ENCODE assay signal across 8 cellular contexts in genomic region chr13:31073859-31074718, GRCh38.
DNase-seq lines count a peak whose midpoint lies in the region; ATAC-seq and TF ChIP-seq lines count a peak whose summit lies in the region.

No MANE protein-coding gene starts in this region.

- no peak for TF ChIP-seq POLR2A in testis (IDR thresholded peaks at IDR 0.05)

- intact Hi-C loops in mammary epithelial cell (cut with micrococcal nuclease), result no loop called here
- intact Hi-C loops in testis (cut with DNase I; ENCODE audit: low total_unique reads), result no loop called here

- H3K4me3 ChIP-seq in mammary epithelial cell (replicated peaks in 1 of 3; ENCODE audit: insufficient read depth in 1 of 3, low read depth in 2 of 3, low read length in 3 of 3) (no peak overlapping the region), testis (no peak overlapping the region)

- no peak overlapping the region for H3K4me2 ChIP-seq in mammary epithelial cell (ENCODE audit: insufficient read depth, low read depth, low read length)

- dilution Hi-C loops in mammary epithelial cell (cut with HindIII; ENCODE audit: low sequenced_read_pairs), result no loop called here

- no peaks in the 10 kb centered on the region for H3K4me1 ChIP-seq in mammary epithelial cell (ENCODE audit: insufficient read depth, low read length)
- H3K4me1 ChIP-seq in testis, result no peaks in the 10 kb centered on the region

- H3K9me3 ChIP-seq in mammary epithelial cell (replicated peaks; ENCODE audit: insufficient read depth, low read length) (no peaks in the 10 kb centered on the region), testis (no peaks in the 10 kb centered on the region)

- in situ Hi-C loops in GM13977 (cut with MboI; ENCODE audit: low pct_unique_long_range_greater_than_20kb, low sequenced_read_pairs, unreplicated experiment), result no loop called here
- in situ Hi-C loops in mammary epithelial cell (cut with MboI; ENCODE audit: low sequenced_read_pairs in 2 of 2), result no loop called here

- no TSS peak for BruUV-seq in mammary epithelial cell (replicated peaks; lab: Mats Ljungman, UMichigan)

- H3K36me3 ChIP-seq in mammary epithelial cell (ENCODE audit: insufficient read depth, low read length) (no peaks in the 10 kb centered on the region), testis (ENCODE audit: low read depth, missing control alignments) (no peaks in the 10 kb centered on the region)

- H3K27me3 ChIP-seq in mammary epithelial cell (ENCODE audit: insufficient read depth, low read length), result no peaks in the 10 kb centered on the region
- H3K27me3 ChIP-seq in testis, result no peaks in the 10 kb centered on the region

- 80% methylated on average over 5 of the region's 5 CpGs for WGBS in mammary epithelial cell (ENCODE audit: low coverage, missing lambda C conversion rate)
- WGBS in testis, 2 donors, result 64 to 74% methylated on average over 4 to 5 of the region's 5 CpGs

- no peak for TF ChIP-seq CTCF in GM13977 (IDR thresholded peaks at IDR 0.05; ENCODE audit: extremely low read depth, insufficient read depth, missing control alignments)
- no peak for TF ChIP-seq CTCF in mammary epithelial cell (conservative IDR thresholded peaks at IDR 0.05 in 1 of 2, IDR thresholded peaks at IDR 0.05 in 1 of 2; ENCODE audit: extremely low read depth in 1 of 2, insufficient read depth in 1 of 2, low read depth in 1 of 2, low read length in 2 of 2)
- TF ChIP-seq CTCF in testis (IDR thresholded peaks at IDR 0.05), result no peak

- CTCF ChIA-PET in mammary epithelial cell (lab: Charles Lee; ENCODE audit: low non-redundant PET), result no interaction called here

- H3K27ac ChIP-seq in mammary epithelial cell (ENCODE audit: insufficient read depth, low read depth, low read length) (no peak overlapping the region), testis (no peak overlapping the region)

- H3K79me2 ChIP-seq in mammary epithelial cell (ENCODE audit: insufficient read depth, low read length), result no peaks in the 10 kb centered on the region

- no peak overlapping the region for H2AFZ ChIP-seq in mammary epithelial cell (ENCODE audit: low read depth, low read length)

- peak; percentile 78 for DNase-seq in GM13977 (ENCODE audit: low spot score)
- DNase-seq in mammary epithelial cell, result peak; percentile 41
- DNase-seq in stimulated activated CD4-positive, alpha-beta T cell treated with anti-CD3 and anti-CD28 coated beads, Interleukin-4, amount 100 ng/mL, for 48 hours (ENCODE audit: low read depth in 2 of 2), result peak; percentile 32 to 40
- DNase-seq in dedifferentiated amniotic fluid mesenchymal stem cell (ENCODE audit: extremely low spot score), result no peak
- no peak for DNase-seq in NOMO-1 treated with DMSO at 0.1 percent for 48 hours (lab: John Stamatoyannopoulos, UW; ENCODE audit: unreplicated experiment)
- DNase-seq in testis, result no peak

- no peaks in the 10 kb centered on the region for H4K20me1 ChIP-seq in mammary epithelial cell (ENCODE audit: insufficient read depth, low read length)

- no peak overlapping the region for H3K9ac ChIP-seq in mammary epithelial cell (ENCODE audit: insufficient read depth, low read length)

- ATAC-seq in GM21360 (IDR thresholded peaks at IDR 0.05; ENCODE audit: unreplicated experiment), result peak; percentile 95
- ATAC-seq in HG03520 (IDR thresholded peaks at IDR 0.05; ENCODE audit: unreplicated experiment), result peak; percentile 93

Comparison
In these comparisons a context has a peak if more than half of its experiments do, and no peak if none do; other contexts are left out.
1. DNase-seq: peak in GM13977 (single experiment), mammary epithelial cell (single experiment) and stimulated activated CD4-positive, alpha-beta T cell treated with anti-CD3 and anti-CD28 coated beads, Interleukin-4, amount 100 ng/mL, for 48 hours (2 of 2); none in dedifferentiated amniotic fluid mesenchymal stem cell (single experiment), NOMO-1 treated with DMSO at 0.1 percent for 48 hours (single experiment) and testis (single experiment).